14 cellular contexts compared by ENCODE assay signal in the genomic region with DNA sequence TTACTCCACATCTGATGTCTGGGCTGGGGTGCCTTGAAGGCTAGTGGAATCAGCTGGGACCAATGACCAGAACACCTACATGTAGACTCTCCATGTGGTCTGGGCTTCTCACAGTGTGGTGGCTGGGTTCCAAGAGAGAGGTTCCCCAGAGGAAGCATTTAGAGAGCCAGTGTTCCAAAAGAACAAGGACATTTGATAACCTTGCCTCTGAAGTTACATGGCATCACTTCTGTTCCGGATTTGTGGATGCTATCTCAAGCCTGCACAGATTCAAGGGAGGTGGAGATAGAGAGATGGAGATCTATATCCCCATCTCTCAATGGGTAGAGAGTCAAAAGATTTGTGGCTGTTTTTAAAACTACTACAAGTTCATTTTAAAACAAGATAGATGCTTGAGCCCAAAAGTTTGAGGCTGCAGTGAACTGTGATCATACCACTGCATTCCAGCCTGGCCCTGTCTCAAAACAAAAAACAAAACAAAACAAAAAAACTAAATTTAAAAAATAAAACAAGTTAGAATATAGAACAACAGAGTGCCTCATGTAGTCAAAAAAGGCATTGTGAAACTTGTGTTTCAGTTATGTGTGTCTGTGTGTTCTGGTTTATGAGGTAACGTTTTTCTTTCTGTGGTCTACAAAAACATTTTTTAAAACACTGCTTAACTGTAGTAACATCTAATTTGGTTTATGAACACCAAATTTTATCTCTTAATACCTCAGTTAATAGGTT. TPM values are rescaled to one million over a fixed set of nuclear protein-coding genes. Genes with fewer than 3 reads are reported as not detected.
A peak's percentile ranks its signal among the peaks of the same experiment; 100 is the strongest.
DNase-seq lines count a peak whose midpoint lies in the region; ATAC-seq and TF ChIP-seq lines count a peak whose summit lies in the region.
"Had no signal": no experiment of that assay in that cellular context is flagged by ENCODE, and none has a peak within 500 bp of the region (broad histone marks: within the 10 kb centered on the region; RNA-seq: fewer than 3 reads in every experiment).

No MANE protein-coding gene starts in this region.

- DNase-seq in A673 (ENCODE audit: low spot score), result no peak
- no peak for DNase-seq in colonic mucosa
- DNase-seq in LoVo (ENCODE audit: low spot score), result no peak
- DNase-seq in endodermal cell, result no peak
- no peak for DNase-seq in type B pancreatic cell (ENCODE audit: extremely low spot score, unreplicated experiment)
- no peak for DNase-seq in neuronal stem cell (ENCODE audit: low spot score)
- DNase-seq: effector CD8-positive, alpha-beta T cell; IMR-90; NCI-H1436 treated with DMSO at 0.1 percent for 48 hours; NCI-H524 treated with DMSO at 0.1 percent for 48 hours had no signal

- no peak overlapping the region for H2AK5ac ChIP-seq in neuronal stem cell (ENCODE audit: low read depth, low read length)

- CTCF ChIA-PET in A673 (lab: Charles Lee), result no interaction called here

- no peak overlapping the region for H3K18ac ChIP-seq in neuronal stem cell (ENCODE audit: low read length)

- H4K8ac ChIP-seq in neuronal stem cell (ENCODE audit: low read depth, low read length), result no peak overlapping the region

- H3K4ac ChIP-seq in neuronal stem cell (ENCODE audit: low read length), result no peak overlapping the region

- no peak overlapping the region for H2BK15ac ChIP-seq in neuronal stem cell (ENCODE audit: low read length)

- intact Hi-C loops in A673 (cut with micrococcal nuclease; ENCODE audit: unreplicated experiment), result no loop called here
- intact Hi-C loops in colonic mucosa (cut with DNase I), result no loop called here

- H3K4me2 ChIP-seq in neuronal stem cell (ENCODE audit: insufficient read depth, low read length, poor library complexity, severe bottlenecking), result no peak overlapping the region

- no peak overlapping the region for H2AFZ ChIP-seq in neuronal stem cell (ENCODE audit: low read length)

- H3K27ac ChIP-seq in A673 (ENCODE audit: low read depth, low read length, poor library complexity, severe bottlenecking) (peak overlapping the region; percentile 61), colonic mucosa (peak overlapping the region; percentile 37), muscle layer of duodenum (ENCODE audit: low read length) (peak overlapping the region; percentile 42), endodermal cell (ENCODE audit: low read depth, low read length) (no peak overlapping the region), neuronal stem cell (replicated peaks; ENCODE audit: low read length) (no peak overlapping the region)

- H2BK12ac ChIP-seq in neuronal stem cell (ENCODE audit: low read length), result no peak overlapping the region

- H3K4me1 ChIP-seq in A673 (ENCODE audit: insufficient read depth, low read length, poor library complexity, severe bottlenecking), result peaks cover 67% of the 10 kb centered on the region
- peaks cover 23% of the 10 kb centered on the region for H3K4me1 ChIP-seq in colonic mucosa
- H3K4me1 ChIP-seq in muscle layer of duodenum (ENCODE audit: control insufficient read depth in 1 of 2, insufficient read depth in 2 of 2, low read length in 2 of 2), result peaks cover 17 to 40% of the 10 kb centered on the region in 2 donors
- H3K4me1 ChIP-seq in endodermal cell (ENCODE audit: control insufficient read depth, insufficient read depth, low read length), result peaks cover 20% of the 10 kb centered on the region
- peaks cover 0 to 3% of the 10 kb centered on the region in 2 donors for H3K4me1 ChIP-seq in neuronal stem cell (ENCODE audit: control insufficient read depth in 2 of 2, insufficient read depth in 1 of 2, low read depth in 1 of 2, low read length in 2 of 2)

- no peak overlapping the region for H3K4me3 Mint-ChIP-seq in endodermal cell
- no peak overlapping the region for H3K4me3 Mint-ChIP-seq in type B pancreatic cell
- H3K4me3 Mint-ChIP-seq: activated naive CD8-positive, alpha-beta T cell; natural killer cell treated with Interleukin-12 subunit alpha and Interleukin-12 subunit beta and Interleukin-15 and Interleukin-18, amount 100 ng/mL, for 72 hours had no signal

- H3K4me1 Mint-ChIP-seq in endodermal cell (peaks cover 40% of the 10 kb centered on the region), type B pancreatic cell (ENCODE audit: unreplicated experiment) (peaks cover 25% of the 10 kb centered on the region)

- BruUV-seq in A673 (replicated peaks; lab: Mats Ljungman, UMichigan), result no TSS peak

- H4K91ac ChIP-seq in neuronal stem cell (ENCODE audit: low read depth, low read length, poor library complexity), result no peak overlapping the region

- H3K79me1 ChIP-seq in neuronal stem cell (ENCODE audit: low read depth, low read length), result no peaks in the 10 kb centered on the region

- H3K9me3 ChIP-seq in A673 (ENCODE audit: low read depth, low read length, poor library complexity, severe bottlenecking), result no peaks in the 10 kb centered on the region
- no peaks in the 10 kb centered on the region for H3K9me3 ChIP-seq in colonic mucosa
- H3K9me3 ChIP-seq in muscle layer of duodenum (ENCODE audit: control insufficient read depth in 1 of 2, low read length in 2 of 2), result no peaks in the 10 kb centered on the region
- H3K9me3 ChIP-seq in endodermal cell (ENCODE audit: control insufficient read depth, low read length), result no peaks in the 10 kb centered on the region
- H3K9me3 ChIP-seq in neuronal stem cell (replicated peaks in 1 of 2; ENCODE audit: control insufficient read depth in 2 of 2, insufficient read depth in 1 of 2, low read depth in 1 of 2, low read length in 2 of 2), result no peaks in the 10 kb centered on the region

- H3K9me3 Mint-ChIP-seq in endodermal cell, result no peaks in the 10 kb centered on the region
- peaks cover 4% of the 10 kb centered on the region for H3K9me3 Mint-ChIP-seq in type B pancreatic cell
- H3K9me3 Mint-ChIP-seq: natural killer cell treated with Interleukin-12 subunit alpha and Interleukin-12 subunit beta and Interleukin-15 and Interleukin-18, amount 100 ng/mL, for 72 hours had no signal

- no peak overlapping the region for H2BK120ac ChIP-seq in neuronal stem cell (ENCODE audit: low read depth, low read length)

- H3K4me3 ChIP-seq in A673 (ENCODE audit: low read depth, low read length, poor library complexity, severe bottlenecking), result no peak overlapping the region
- H3K4me3 ChIP-seq in colonic mucosa, result no peak overlapping the region
- no peak overlapping the region for H3K4me3 ChIP-seq in muscle layer of duodenum (ENCODE audit: low read depth in 1 of 2, low read length in 2 of 2)
- H3K4me3 ChIP-seq in endodermal cell (ENCODE audit: low read length), result no peak overlapping the region
- H3K4me3 ChIP-seq in neuronal stem cell (ENCODE audit: low read length in 2 of 2), result no peak overlapping the region

- H3K9ac ChIP-seq in colonic mucosa (ENCODE audit: low read depth in 2 of 2, low read length in 2 of 2) (no peak overlapping the region), endodermal cell (ENCODE audit: extremely low read depth, low read length, poor library complexity, severe bottlenecking) (no peak overlapping the region), neuronal stem cell (ENCODE audit: low read depth, low read length, poor library complexity) (no peak overlapping the region)

- no peak overlapping the region for H3K23ac ChIP-seq in neuronal stem cell (ENCODE audit: low read depth, low read length, poor library complexity)

- no peak for TF ChIP-seq CTCF in A673 (conservative IDR thresholded peaks at IDR 0.05; ENCODE audit: low read depth, low read length)
- no peak for TF ChIP-seq CTCF in colonic mucosa (IDR thresholded peaks at IDR 0.05)
- no peak for TF ChIP-seq CTCF in endodermal cell (conservative IDR thresholded peaks at IDR 0.05)
- TF ChIP-seq CTCF in type B pancreatic cell (conservative IDR thresholded peaks at IDR 0.05), result no peak

- H3K36me3 ChIP-seq in A673 (ENCODE audit: insufficient read depth, low read length, poor library complexity, severe bottlenecking) (no peaks in the 10 kb centered on the region), colonic mucosa (no peaks in the 10 kb centered on the region), muscle layer of duodenum (ENCODE audit: control insufficient read depth in 1 of 2, insufficient read depth in 2 of 2, low read length in 2 of 2) (no peaks in the 10 kb centered on the region), endodermal cell (ENCODE audit: control insufficient read depth, insufficient read depth, low read length) (no peaks in the 10 kb centered on the region), neuronal stem cell (replicated peaks in 1 of 2; ENCODE audit: control insufficient read depth in 2 of 2, insufficient read depth in 2 of 2, low read length in 2 of 2) (no peaks in the 10 kb centered on the region)

- H3K36me3 Mint-ChIP-seq in endodermal cell (ENCODE audit: low read depth) (no peaks in the 10 kb centered on the region), type B pancreatic cell (no peaks in the 10 kb centered on the region)
- H3K36me3 Mint-ChIP-seq: natural killer cell treated with Interleukin-12 subunit alpha and Interleukin-12 subunit beta and Interleukin-15 and Interleukin-18, amount 100 ng/mL, for 72 hours had no signal

- H3K27me3 ChIP-seq in A673 (replicated peaks; ENCODE audit: insufficient read depth, low read depth, low read length, poor library complexity) (no peaks in the 10 kb centered on the region), colonic mucosa (no peaks in the 10 kb centered on the region), muscle layer of duodenum (ENCODE audit: low read depth, low read length) (no peaks in the 10 kb centered on the region), endodermal cell (ENCODE audit: control insufficient read depth, insufficient read depth, low read length, poor library complexity, severe bottlenecking) (no peaks in the 10 kb centered on the region), neuronal stem cell (ENCODE audit: control insufficient read depth in 3 of 3, insufficient read depth in 3 of 3, low read depth in 1 of 3, low read length in 3 of 3) (no peaks in the 10 kb centered on the region)

- POLR2A ChIA-PET in A673 (lab: Charles Lee; ENCODE audit: low non-redundant PET), result no interaction called here

- H2BK5ac ChIP-seq in neuronal stem cell (ENCODE audit: low read length), result no peak overlapping the region

- H3K14ac ChIP-seq in neuronal stem cell (ENCODE audit: low read length), result no peak overlapping the region

- H3K27ac Mint-ChIP-seq in endodermal cell, result no peak overlapping the region
- no peak overlapping the region for H3K27ac Mint-ChIP-seq in type B pancreatic cell
- H3K27ac Mint-ChIP-seq: activated naive CD8-positive, alpha-beta T cell; natural killer cell treated with Interleukin-12 subunit alpha and Interleukin-12 subunit beta and Interleukin-15 and Interleukin-18, amount 100 ng/mL, for 72 hours had no signal

- WGBS in endodermal cell (ENCODE audit: insufficient coverage in 1 of 2, insufficient read length in 1 of 2), 2 experiments, result 94 to 100% methylated on average over 1 of the region's 2 CpGs
- no CpG with 5 or more reads among the region's 2 CpGs for WGBS in neuronal stem cell (ENCODE audit: extremely low coverage in 2 of 2, insufficient read length in 2 of 2, insufficient replicate concordance in 1 of 2), 2 donors

- H3K27me3 Mint-ChIP-seq in endodermal cell (ENCODE audit: insufficient read depth) (no peaks in the 10 kb centered on the region), type B pancreatic cell (no peaks in the 10 kb centered on the region)
- H3K27me3 Mint-ChIP-seq: activated naive CD8-positive, alpha-beta T cell; natural killer cell treated with Interleukin-12 subunit alpha and Interleukin-12 subunit beta and Interleukin-15 and Interleukin-18, amount 100 ng/mL, for 72 hours had no signal

- peak; percentile 37 for ATAC-seq in GM21737 (IDR thresholded peaks at IDR 0.05; ENCODE audit: unreplicated experiment)
- ATAC-seq: natural killer cell treated with Interleukin-12 subunit alpha and Interleukin-12 subunit beta and Interleukin-15 and Interleukin-18, amount 100 ng/mL, for 72 hours had no signal

RNA-seq across cellular contexts. Expression of a gene that starts 44.8 kb away (rescaled TPM):
- total RNA-seq in A673 (2021) (69.8 and 80.7 TPM in 2 replicates), colonic mucosa (10 to 100 TPM; 63.3 to 85.3 TPM), endodermal cell (10 to 100 TPM; 14.8 to 15.2 TPM), type B pancreatic cell (ENCODE audit: low replicate concordance) (22.8 and 41.8 TPM in 2 replicates)
- 4.8 TPM for polyA plus RNA-seq in endodermal cell (2013, experiment 1 of 2)
- 5.3 TPM for polyA plus RNA-seq in endodermal cell (2013, experiment 2 of 2)
- polyA plus RNA-seq in neuronal stem cell (2013, experiment 1 of 2), result 2.8 TPM
- polyA plus RNA-seq in neuronal stem cell (2013, experiment 2 of 2), result 3.8 TPM

Comparison
In these comparisons a context has a peak if more than half of its experiments do, and no peak if none do; other contexts are left out.
1. H3K27ac ChIP-seq: peak in A673 (single experiment), colonic mucosa (single experiment) and muscle layer of duodenum (single experiment); none in endodermal cell (single experiment) and neuronal stem cell (single experiment).